Comparison of ENCODE assay signal across 19 cellular contexts in the genomic region with DNA sequence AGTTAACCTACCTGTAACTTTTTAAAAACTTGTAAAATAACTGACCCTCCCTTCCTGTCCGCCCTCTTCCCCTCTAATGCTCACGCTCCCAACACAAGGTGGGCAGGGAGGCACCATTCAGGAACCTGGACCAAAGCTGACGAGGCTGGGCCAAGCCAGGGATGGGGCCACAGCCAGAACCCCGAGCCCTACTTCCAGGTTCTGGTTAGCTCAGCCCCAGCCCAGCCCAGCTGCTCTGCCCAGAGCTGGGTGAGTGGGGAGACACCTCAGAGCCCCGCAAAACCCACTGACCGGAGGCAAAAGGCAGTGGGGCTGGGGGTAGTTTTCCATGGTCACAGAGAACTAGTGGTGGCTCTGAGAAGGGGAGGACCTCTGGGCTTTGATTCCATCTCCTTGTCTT. TPM values are rescaled to one million over a fixed set of nuclear protein-coding genes. Genes with fewer than 3 reads are reported as not detected.
DNase-seq lines count a peak whose midpoint lies in the region; ATAC-seq and TF ChIP-seq lines count a peak whose summit lies in the region.
"Had no signal": no experiment of that assay in that cellular context is flagged by ENCODE, and none has a peak within 500 bp of the region (broad histone marks: within the 10 kb centered on the region; RNA-seq: fewer than 3 reads in every experiment).

No MANE protein-coding gene starts in this region.

- 73 to 80% (median 79%) methylated on average over 6 of the region's 6 CpGs for WGBS in psoas muscle, 3 donors

- TF ChIP-seq POLR2A in HCT116 (IDR thresholded peaks at IDR 0.05; ENCODE audit: borderline replicate concordance, extremely low read depth, insufficient read depth, insufficient read length) (no peak), vagina (IDR thresholded peaks at IDR 0.05) (no peak)

- RAD21 ChIA-PET in HCT116 (lab: Charles Lee; ENCODE audit: low non-redundant PET in 1 of 2, low total read pairs in 2 of 2, uncharacterized antibody in 2 of 2, unreplicated experiment in 2 of 2), result no interaction called here

- no peak overlapping the region for H3K27ac Mint-ChIP-seq in chondrocyte (ENCODE audit: unreplicated experiment)
- H3K27ac Mint-ChIP-seq: WTC11 had no signal

- H2AFZ ChIP-seq in HCT116 (ENCODE audit: low read depth, low read length, poor library complexity, severe bottlenecking), result no peak overlapping the region

- no peak for TF ChIP-seq CTCF in C4-2B (conservative IDR thresholded peaks at IDR 0.05)
- TF ChIP-seq CTCF in HCT116 (IDR thresholded peaks at IDR 0.05 in 2 of 3, conservative IDR thresholded peaks at IDR 0.05 in 1 of 3; ENCODE audit: borderline replicate concordance in 1 of 3, insufficient read depth in 1 of 3, low read depth in 2 of 3, low read length in 2 of 3), result no peak
- TF ChIP-seq CTCF in chondrocyte (IDR thresholded peaks at IDR 0.05), result no peak
- TF ChIP-seq CTCF in psoas muscle (IDR thresholded peaks at IDR 0.05), result no peak
- no peak for TF ChIP-seq CTCF in vagina (IDR thresholded peaks at IDR 0.05)

- no peaks in the 10 kb centered on the region for H3K27me3 Mint-ChIP-seq in chondrocyte (ENCODE audit: low read depth)
- H3K27me3 Mint-ChIP-seq: activated CD8-positive, alpha-beta T cell treated with anti-CD3 and anti-CD28 coated beads for 36 hours had no signal

- TF ChIP-seq RAD21 in HCT116 (IDR thresholded peaks at IDR 0.05; ENCODE audit: low read depth), result no peak

- intact Hi-C loops in HCT116 (cut with micrococcal nuclease) (no loop called here), psoas muscle (cut with DNase I) (no loop called here), vagina (cut with DNase I) (no loop called here)

- peaks cover 18% of the 10 kb centered on the region for H3K4me1 Mint-ChIP-seq in chondrocyte (ENCODE audit: low read depth)
- H3K4me1 Mint-ChIP-seq: WTC11 had no signal

- H3K4me1 ChIP-seq in HCT116 (ENCODE audit: control insufficient read depth in 1 of 2, insufficient read depth in 2 of 2, low read length in 2 of 2) (0 out of 4 replicates have a peak, but pooled peaks cover 0 to 2% of the 10 kb centered on the region in 2 experiments), psoas muscle (peaks cover 25% of the 10 kb centered on the region), vagina (peaks cover 93% of the 10 kb centered on the region)

- H3K36me3 ChIP-seq in HCT116 (ENCODE audit: control insufficient read depth in 1 of 2, insufficient read depth in 2 of 2, low read length in 2 of 2) (peaks cover 43 to 44% of the 10 kb centered on the region in 2 experiments; a peak in 3 of 4 replicates), psoas muscle (ENCODE audit: insufficient read depth in 1 of 2, low read depth in 1 of 2) (peaks cover 4 to 78% of the 10 kb centered on the region in 2 donors), vagina (peaks cover 0 to 76% of the 10 kb centered on the region in 2 donors)

- CTCF ChIA-PET in HCT116 (lab: Charles Lee), result no interaction called here

- in situ Hi-C loops in ACHN (cut with HindIII; ENCODE audit: low pct_ligation_motif_present, low pct_unique_long_range_greater_than_20kb, low sequenced_read_pairs), result loop anchor here (25.0 kb wide), 1 partner anchor 138 kb away; a partner anchor contains a TSS

- no TSS peak for BruUV-seq in HCT116 (replicated peaks; lab: Mats Ljungman, UMichigan)

- no peaks in the 10 kb centered on the region for H3K9me3 Mint-ChIP-seq in chondrocyte (ENCODE audit: low read depth)
- H3K9me3 Mint-ChIP-seq: activated CD8-positive, alpha-beta T cell treated with anti-CD3 and anti-CD28 coated beads for 36 hours; WTC11 had no signal

- DNase-seq in HCT116 (ENCODE audit: low read depth, low spot score), result no peak
- peak; percentile 68 for DNase-seq in chondrocyte (ENCODE audit: low spot score)
- peak in 1 of 2 donors; percentile 48 for DNase-seq in psoas muscle
- DNase-seq in ACHN, result no peak
- no peak for DNase-seq in vagina (ENCODE audit: extremely low spot score in 2 of 2)
- DNase-seq: activated CD8-positive, alpha-beta T cell treated with anti-CD3 and anti-CD28 coated beads for 36 hours; amniotic stem cell; cerebellar nuclear complex; DMS 273 treated with DMSO at 0.1 percent for 48 hours; kidney glomerular epithelial cell; NCI-H1048; NCI-H2081 treated with DMSO at 0.1 percent for 48 hours; NCI-H510A treated with DMSO at 0.1 percent for 48 hours; stimulated activated naive CD8-positive, alpha-beta T cell treated with anti-CD3 and anti-CD28 coated beads, Interleukin-15, Interleukin-2, amounts not matched to agents 100 U/mL and 50 U/mL, for 24 hours had no signal

- ATAC-seq in HCT116 (no peak), psoas muscle (no peak), HG03139 (IDR thresholded peaks at IDR 0.05; ENCODE audit: unreplicated experiment) (no peak)
- ATAC-seq: activated CD8-positive, alpha-beta T cell treated with anti-CD3 and anti-CD28 coated beads for 36 hours; GM12878; stimulated activated naive CD8-positive, alpha-beta T cell treated with anti-CD3 and anti-CD28 coated beads, Interleukin-15, Interleukin-2, amounts not matched to agents 100 U/mL and 50 U/mL, for 24 hours; WTC11 had no signal

- no peak overlapping the region for H3K4me2 ChIP-seq in HCT116 (ENCODE audit: low read length)

- H3K27me3 ChIP-seq in HCT116 (ENCODE audit: insufficient read depth, low read length) (no peaks in the 10 kb centered on the region), psoas muscle (ENCODE audit: insufficient read depth in 3 of 3, low read length in 2 of 3) (no peaks in the 10 kb centered on the region), vagina (no peaks in the 10 kb centered on the region)
- H3K27me3 ChIP-seq: right atrium auricular region had no signal

- peaks cover 5% of the 10 kb centered on the region; the same call in 1 of the 2 replicates for H3K79me2 ChIP-seq in HCT116 (ENCODE audit: insufficient read depth, low read length)

- POLR2A ChIA-PET in HCT116 (lab: Charles Lee), result no interaction called here

- H3K9ac ChIP-seq in HCT116 (ENCODE audit: low read length), result no peak overlapping the region

- H3K27ac ChIP-seq in C4-2B (peak overlapping the region; percentile 77), HCT116 (ENCODE audit: low read depth, low read length) (no peak overlapping the region), psoas muscle (peak overlapping the region; percentile 80), vagina (no peak overlapping the region)

- H3K9me2 ChIP-seq in HCT116 (ENCODE audit: insufficient read depth), result no peaks in the 10 kb centered on the region

- no peaks in the 10 kb centered on the region for H3K9me3 ChIP-seq in HCT116 (ENCODE audit: control insufficient read depth in 1 of 2, insufficient read depth in 1 of 2, low read depth in 1 of 2, low read length in 2 of 2)
- no peaks in the 10 kb centered on the region for H3K9me3 ChIP-seq in psoas muscle
- H3K9me3 ChIP-seq in vagina, result no peaks in the 10 kb centered on the region
- H3K9me3 ChIP-seq: right atrium auricular region had no signal

- no peak overlapping the region for H3K4me3 Mint-ChIP-seq in chondrocyte (ENCODE audit: unreplicated experiment)
- H3K4me3 Mint-ChIP-seq: activated CD8-positive, alpha-beta T cell treated with anti-CD3 and anti-CD28 coated beads for 36 hours; WTC11 had no signal

- no peaks in the 10 kb centered on the region for H4K20me1 ChIP-seq in HCT116 (ENCODE audit: insufficient read depth)

- peaks cover 25% of the 10 kb centered on the region for H3K36me3 Mint-ChIP-seq in chondrocyte (ENCODE audit: low read depth)

- H3K4me3 ChIP-seq in HCT116 (replicated peaks in 1 of 2; ENCODE audit: low read depth in 1 of 2, low read length in 2 of 2), result no peak overlapping the region
- H3K4me3 ChIP-seq in psoas muscle, result no peak overlapping the region
- no peak overlapping the region for H3K4me3 ChIP-seq in vagina
- H3K4me3 ChIP-seq: GM12878, right atrium auricular region had no signal

TF ChIP-seq in HCT116, 20 proteins besides CTCF, POLR2A, EP300 and RAD21:
- 0 out of 2 replicates have a peak, but pooled peaks have one; percentile 9 for TF ChIP-seq POLR2AphosphoS5 (IDR thresholded peaks at IDR 0.05; ENCODE audit: low read depth, low read length)
- TF ChIP-seq ZNF274 (IDR thresholded peaks at IDR 0.05; ENCODE audit: low read depth, low read length), result no peak

RNA-seq across cellular contexts. Expression of a gene that starts 7.4 kb away (rescaled TPM):
- total RNA-seq in HCT116 (2021; ENCODE audit: unreplicated experiment), result 51.2 TPM
- polyA plus RNA-seq in HCT116 (2012), result 37.8 and 40.6 TPM in 2 replicates
- total RNA-seq in chondrocyte, result 78.3 to 86.0 TPM (median 79.4 TPM) in 3 replicates
- 10 to 100 TPM; 21.0 to 26.8 (median 22.9) TPM for total RNA-seq in psoas muscle
- 10 to 100 TPM; 17.6 to 22.6 (median 21.2) TPM for polyA plus RNA-seq in psoas muscle
- total RNA-seq in vagina, result 54.0 TPM

RNA-seq across cellular contexts. Expression of a gene that starts 43.2 kb away (rescaled TPM):
- total RNA-seq in HCT116 (2021; ENCODE audit: unreplicated experiment), result 113 TPM
- polyA plus RNA-seq in HCT116 (2012), result 85.1 and 91.0 TPM in 2 replicates
- 51.1 to 61.0 TPM (median 51.2 TPM) in 3 replicates for total RNA-seq in chondrocyte
- 100 to 1,000 TPM in 1 of 4 donors, 10 to 100 TPM in 3; 66.3 to 102 (median 76.9) TPM for total RNA-seq in psoas muscle
- polyA plus RNA-seq in psoas muscle, result 100 to 1,000 TPM in 1 of 3 donors, 10 to 100 TPM in 2; 85.4 to 142 (median 93.3) TPM
- 60.2 TPM for total RNA-seq in vagina

RNA-seq across cellular contexts. Expression of a gene that starts 43.6 kb away (rescaled TPM):
- total RNA-seq in HCT116 (2021; ENCODE audit: unreplicated experiment) (0.98 TPM), chondrocyte (0.70 to 0.99 TPM (median 0.77 TPM) in 3 replicates), psoas muscle (under 1 TPM in 2 of 4 donors, not detected in 2; 0.17 to 0.32 TPM), vagina (1.7 TPM)
- 0.64 and 1.1 TPM in 2 replicates for polyA plus RNA-seq in HCT116 (2012)
- under 1 TPM; 0.31 to 0.99 (median 0.63) TPM for polyA plus RNA-seq in psoas muscle

RNA-seq across cellular contexts. Expression of a gene that starts 45.9 kb away (rescaled TPM):
- total RNA-seq in HCT116 (2021; ENCODE audit: unreplicated experiment), result 26.4 TPM
- polyA plus RNA-seq in HCT116 (2012), result 29.2 and 32.0 TPM in 2 replicates
- total RNA-seq in chondrocyte, result 54.7 to 57.0 TPM (median 56.9 TPM) in 3 replicates
- total RNA-seq in psoas muscle, result 10 to 100 TPM; 35.0 to 46.8 (median 39.4) TPM
- 10 to 100 TPM; 41.5 to 81.1 (median 43.1) TPM for polyA plus RNA-seq in psoas muscle
- total RNA-seq in vagina, result 28.7 TPM

RNA-seq across cellular contexts. Expression of a gene that starts 55.3 kb away (rescaled TPM):
- total RNA-seq in HCT116 (2021; ENCODE audit: unreplicated experiment) (222 TPM), chondrocyte (181 to 189 TPM (median 187 TPM) in 3 replicates), psoas muscle (10 to 100 TPM; 18.6 to 24.1 (median 21.5) TPM), vagina (74.9 TPM)
- 107 and 120 TPM in 2 replicates for polyA plus RNA-seq in HCT116 (2012)
- 10 to 100 TPM; 10.5 to 20.5 (median 17.9) TPM for polyA plus RNA-seq in psoas muscle

Comparison
In these comparisons a context has a peak if more than half of its experiments do, and no peak if none do; other contexts are left out.
1. H3K27ac ChIP-seq: peak in C4-2B (single experiment) and psoas muscle (single experiment); none in HCT116 (single experiment) and vagina (single experiment).